8 cellular contexts compared by ENCODE assay signal in the genomic region with DNA sequence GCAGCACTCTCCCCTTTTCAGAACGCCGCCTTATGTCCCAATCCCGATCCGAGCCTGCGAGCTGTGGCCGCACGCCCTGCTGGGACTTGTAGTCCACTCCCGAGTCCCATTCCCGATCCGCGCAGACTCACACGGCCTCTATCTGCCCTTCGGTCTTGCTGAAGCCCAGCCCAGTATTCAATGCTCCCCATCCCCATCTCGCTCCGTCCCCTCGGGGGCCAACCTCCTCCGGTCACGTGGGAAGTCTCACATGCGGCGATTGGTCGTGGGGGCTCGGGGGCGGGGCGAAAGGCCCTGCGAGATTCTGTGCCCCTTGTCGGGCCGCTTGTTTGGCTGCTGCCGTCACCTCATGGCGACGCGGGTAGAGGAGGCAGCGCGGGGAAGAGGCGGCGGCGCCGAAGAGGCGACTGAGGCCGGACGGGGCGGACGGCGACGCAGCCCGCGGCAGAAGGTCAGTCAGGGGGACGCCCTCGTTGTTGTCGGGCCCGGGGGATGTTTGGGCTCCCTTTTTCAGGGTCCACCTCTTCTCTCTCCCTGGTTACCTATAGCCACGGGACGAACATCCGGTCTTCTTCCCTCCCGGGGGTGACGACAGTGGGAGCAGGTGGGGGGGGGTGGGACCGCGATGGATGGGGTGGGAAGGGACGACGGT. TPM values are rescaled to one million over a fixed set of nuclear protein-coding genes. Genes with fewer than 3 reads are reported as not detected.
DNase-seq lines count a peak whose midpoint lies in the region; ATAC-seq and TF ChIP-seq lines count a peak whose summit lies in the region.

TSS of gene TXLNG (plus strand) at position 328 of the 652 bp plus-strand sequence. CDS start at position 350, 22 bp downstream.

- no peaks in the 10 kb centered on the region for H3K27me3 ChIP-seq in DND-41 (ENCODE audit: insufficient read depth, low read length, poor library complexity)
- H3K27me3 ChIP-seq in GM23248 (replicated peaks; ENCODE audit: insufficient read depth): no peaks in the 10 kb centered on the region
- H3K27me3 ChIP-seq in esophagus squamous epithelium: no peaks in the 10 kb centered on the region

- peak; percentile 97 for ATAC-seq in DND-41 (ENCODE audit: insufficient read depth, low read depth)

- peaks cover 11% of the 10 kb centered on the region for H3K4me1 Mint-ChIP-seq in activated T-helper 1 cell treated with anti-CD3 and anti-CD28 coated beads, Interleukin-12 subunit alpha, Interleukin-12 subunit beta, Interleukin-2, Interleukin-4 antibody, amounts not matched to agents 30 ng/mL and 10 ng/mL and 1 ng/mL, durations not matched to agents 14 hours and 24 hours and 36 hours (ENCODE audit: low read depth)

- DNase-seq in DND-41 (peak; percentile 96), GM23248 (peak; percentile 97), Kasumi-1 (lab: John Stamatoyannopoulos, UW) (peak; percentile 95 to 96), RPMI7951 (ENCODE audit: low read depth) (peak; percentile 98), esophagus squamous epithelium (lab: John Stamatoyannopoulos, UW) (peak; percentile 98), myocyte (ENCODE audit: low read depth) (peak; percentile 97)
- peak; percentile 91 for DNase-seq in activated T-helper 1 cell treated with anti-CD3 and anti-CD28 coated beads, Interleukin-12 subunit alpha, Interleukin-12 subunit beta, Interleukin-2, Interleukin-4 antibody, amounts not matched to agents 30 ng/mL and 10 ng/mL and 1 ng/mL, durations not matched to agents 14 hours and 24 hours and 36 hours (ENCODE audit: low spot score)
- peak; percentile 94 to 98 for DNase-seq in stimulated activated CD8-positive, alpha-beta memory T cell treated with anti-CD3 and anti-CD28 coated beads, Interleukin-7, amount 100 ng/mL, for 48 hours (ENCODE audit: extremely low read depth in 1 of 2, low read depth in 1 of 2)

- H3K79me2 ChIP-seq in DND-41 (ENCODE audit: insufficient read depth, low read length) (peaks cover 46% of the 10 kb centered on the region), GM23248 (ENCODE audit: insufficient read depth) (peaks cover 41% of the 10 kb centered on the region)

- TF ChIP-seq CTCF in DND-41 (IDR thresholded peaks at IDR 0.05; ENCODE audit: borderline replicate concordance, extremely low read depth, low read length, poor library complexity, severe bottlenecking): no peak
- TF ChIP-seq CTCF in esophagus squamous epithelium (IDR thresholded peaks at IDR 0.05): no peak

- H3K9me3 ChIP-seq in DND-41 (ENCODE audit: insufficient read depth, low read length, severe bottlenecking): no peaks in the 10 kb centered on the region
- no peaks in the 10 kb centered on the region for H3K9me3 ChIP-seq in GM23248 (ENCODE audit: low read depth)
- no peaks in the 10 kb centered on the region for H3K9me3 ChIP-seq in esophagus squamous epithelium

- intact Hi-C loops in activated T-helper 1 cell treated with anti-CD3 and anti-CD28 coated beads, Interleukin-12 subunit alpha, Interleukin-12 subunit beta, Interleukin-2, Interleukin-4 antibody, amounts not matched to agents 30 ng/mL and 10 ng/mL and 1 ng/mL, durations not matched to agents 14 hours and 24 hours and 36 hours (cut with micrococcal nuclease): loop anchor here (1.0 to 5.0 kb wide), 5 partner anchors 41 to 1641 kb away; partner anchors contain the start of genes CA5B, CDKL5, RBBP7 and SYAP1
- intact Hi-C loops in esophagus squamous epithelium (cut with DNase I): loop anchor here (10.0 kb wide), 1 partner anchor 61 kb away; no protein-coding TSS in a partner anchor

- 0 to 3% methylated on average over 6 to 38 of the region's 59 CpGs for WGBS in GM23248 (ENCODE audit: low coverage in 1 of 2, low lambda C conversion rate in 2 of 2, missing lambda C conversion rate in 2 of 2), 2 experiments
- WGBS in esophagus squamous epithelium, 2 donors: 1% methylated on average over 12 of the region's 59 CpGs; no CpG with 5 or more reads in 1 of the 2 donors

- H4K20me1 ChIP-seq in DND-41 (ENCODE audit: insufficient read depth, low read length) (no peaks in the 10 kb centered on the region; the same call in 1 of the 2 replicates), GM23248 (ENCODE audit: insufficient read depth) (no peaks in the 10 kb centered on the region)

- no peaks in the 10 kb centered on the region for H3K36me3 Mint-ChIP-seq in activated T-helper 1 cell treated with anti-CD3 and anti-CD28 coated beads, Interleukin-12 subunit alpha, Interleukin-12 subunit beta, Interleukin-2, Interleukin-4 antibody, amounts not matched to agents 30 ng/mL and 10 ng/mL and 1 ng/mL, durations not matched to agents 14 hours and 24 hours and 36 hours (ENCODE audit: low read depth)

- no peaks in the 10 kb centered on the region for H3K9me2 ChIP-seq in GM23248 (ENCODE audit: insufficient read depth)

- peaks cover 11% of the 10 kb centered on the region; the same call in 1 of the 2 replicates for H3F3A ChIP-seq in GM23248 (ENCODE audit: insufficient read depth)

- peak within 1 kb of the TSS; percentile 94 for H3K27ac Mint-ChIP-seq in activated T-helper 1 cell treated with anti-CD3 and anti-CD28 coated beads, Interleukin-12 subunit alpha, Interleukin-12 subunit beta, Interleukin-2, Interleukin-4 antibody, amounts not matched to agents 30 ng/mL and 10 ng/mL and 1 ng/mL, durations not matched to agents 14 hours and 24 hours and 36 hours

- no peaks in the 10 kb centered on the region for H3K9me3 Mint-ChIP-seq in activated T-helper 1 cell treated with anti-CD3 and anti-CD28 coated beads, Interleukin-12 subunit alpha, Interleukin-12 subunit beta, Interleukin-2, Interleukin-4 antibody, amounts not matched to agents 30 ng/mL and 10 ng/mL and 1 ng/mL, durations not matched to agents 14 hours and 24 hours and 36 hours

- H3K4me3 ChIP-seq in DND-41 (ENCODE audit: low read depth in 1 of 2, low read length in 2 of 2): peak within 1 kb of the TSS; percentile 46 to 84; a peak in 3 of 4 replicates
- peak within 1 kb of the TSS; percentile 80 for H3K4me3 ChIP-seq in GM23248
- peak within 1 kb of the TSS; percentile 65 to 74 (median 66) for H3K4me3 ChIP-seq in esophagus squamous epithelium

- peak within 1 kb of the TSS; percentile 92 for H2AFZ ChIP-seq in DND-41 (ENCODE audit: low read depth, low read length)
- H2AFZ ChIP-seq in GM23248: peak within 1 kb of the TSS; percentile 94

- H3K27ac ChIP-seq in DND-41 (ENCODE audit: low read length): peak within 1 kb of the TSS; percentile 89
- peak within 1 kb of the TSS; percentile 67 for H3K27ac ChIP-seq in GM23248
- H3K27ac ChIP-seq in esophagus squamous epithelium: peak within 1 kb of the TSS; percentile 81 to 91 (median 84)

- peak in 3 of 4 donors; percentile 36 to 89 (median 89) for TF ChIP-seq POLR2A in esophagus squamous epithelium (IDR thresholded peaks at IDR 0.05)

- in situ Hi-C loops in GM23248 (cut with MboI): no loop called here

- H3K4me1 ChIP-seq in DND-41 (ENCODE audit: insufficient read depth, low read length) (peaks cover 21% of the 10 kb centered on the region), GM23248 (ENCODE audit: insufficient read depth) (no peaks in the 10 kb centered on the region), esophagus squamous epithelium (peaks cover 3 to 28% (median 12%) of the 10 kb centered on the region in 3 donors)

- H3K36me3 ChIP-seq in DND-41 (ENCODE audit: insufficient read depth, low read length) (peaks cover 8% of the 10 kb centered on the region), GM23248 (ENCODE audit: low read depth) (no peaks in the 10 kb centered on the region), esophagus squamous epithelium (no peaks in the 10 kb centered on the region)

- H3K27me3 Mint-ChIP-seq in activated T-helper 1 cell treated with anti-CD3 and anti-CD28 coated beads, Interleukin-12 subunit alpha, Interleukin-12 subunit beta, Interleukin-2, Interleukin-4 antibody, amounts not matched to agents 30 ng/mL and 10 ng/mL and 1 ng/mL, durations not matched to agents 14 hours and 24 hours and 36 hours (ENCODE audit: insufficient read depth): no peaks in the 10 kb centered on the region

- peak within 1 kb of the TSS; percentile 74 for H3K4me2 ChIP-seq in DND-41 (ENCODE audit: insufficient read depth, low read length)
- peak within 1 kb of the TSS; percentile 80 for H3K4me2 ChIP-seq in GM23248 (ENCODE audit: unreplicated experiment)

- peak within 1 kb of the TSS; percentile 71 for H3K9ac ChIP-seq in DND-41 (ENCODE audit: low read depth, low read length)
- H3K9ac ChIP-seq in GM23248: peak within 1 kb of the TSS; percentile 89

- H3K4me3 Mint-ChIP-seq in activated T-helper 1 cell treated with anti-CD3 and anti-CD28 coated beads, Interleukin-12 subunit alpha, Interleukin-12 subunit beta, Interleukin-2, Interleukin-4 antibody, amounts not matched to agents 30 ng/mL and 10 ng/mL and 1 ng/mL, durations not matched to agents 14 hours and 24 hours and 36 hours: peak within 1 kb of the TSS; percentile 92

RNA-seq across cellular contexts. Expression of gene TXLNG, which starts in this region (rescaled TPM):
- 6.1 and 6.4 TPM in 2 replicates for total RNA-seq in GM23248 (2014; rRNA removed; shearing (Covaris generic))
- polyA plus RNA-seq in GM23248 (2016; fragmentation: Nextera tagmentation; extraction: Ambion mirVana): 4.1 and 4.4 TPM in 2 replicates
- total RNA-seq in RPMI7951 (2014; rRNA removed; shearing (Covaris generic)): 7.1 and 10.3 TPM in 2 replicates
- 23.8 and 25.4 TPM in 2 replicates for total RNA-seq in activated T-helper 1 cell treated with anti-CD3 and anti-CD28 coated beads, Interleukin-12 subunit alpha, Interleukin-12 subunit beta, Interleukin-2, Interleukin-4 antibody, amounts not matched to agents 30 ng/mL and 10 ng/mL and 1 ng/mL, durations not matched to agents 14 hours and 24 hours and 36 hours
- 10 to 100 TPM in 2 of 4 donors, 1 to 10 TPM in 2; 6.4 to 14.9 (median 10.9) TPM for total RNA-seq in esophagus squamous epithelium
- 5.8 and 6.3 TPM in 2 replicates for total RNA-seq in myocyte
- polyA plus RNA-seq in myocyte (2012): 2.9 TPM

Comparison
In these comparisons a context has a peak if more than half of its experiments do, and no peak if none do; other contexts are left out.
1. Peak in every context shown above with its lines: DNase-seq, ATAC-seq, H3K4me3 ChIP-seq and H3K27ac ChIP-seq.